ENCODE assay signal across 8 cellular contexts in the genomic region with DNA sequence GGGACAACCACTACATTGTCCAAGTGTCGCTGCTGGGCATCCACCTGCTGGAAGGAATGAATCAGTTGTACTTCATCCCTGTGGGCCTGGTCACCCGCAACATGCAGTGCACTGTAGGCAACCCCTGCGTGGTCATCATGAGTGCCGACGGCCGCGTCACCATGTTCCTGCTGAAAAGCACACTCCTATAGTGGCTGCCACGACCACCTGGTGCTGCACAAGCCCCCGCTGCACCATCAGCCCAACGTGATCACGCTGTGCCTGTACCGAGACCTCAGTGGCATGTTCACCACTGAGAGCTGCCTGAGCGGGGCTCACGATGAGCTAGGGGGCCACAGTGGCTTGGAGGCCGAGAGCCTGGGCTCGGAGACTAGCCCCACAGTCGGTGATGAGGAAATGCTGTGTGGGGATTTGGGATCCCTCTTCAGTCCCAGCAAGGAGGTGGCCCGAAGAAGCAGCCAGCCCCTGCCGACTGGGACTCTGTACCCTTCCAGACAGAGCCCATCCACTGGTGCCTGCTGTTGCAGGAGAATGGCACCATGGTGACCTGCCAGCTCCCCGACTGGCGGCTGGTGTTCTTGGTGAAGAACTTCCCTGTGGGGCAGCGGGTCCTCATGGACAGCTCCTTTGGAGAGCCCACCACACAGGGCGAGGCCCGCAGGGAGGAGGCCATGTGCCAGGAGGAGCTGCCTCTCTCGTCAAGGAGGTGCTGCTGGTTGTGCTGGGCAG. TPM values are rescaled to one million over a fixed set of nuclear protein-coding genes. Genes with fewer than 3 reads are reported as not detected.
"Had no signal": no experiment of that assay in that cellular context is flagged by ENCODE, and none has a peak within 500 bp of the region (broad histone marks: within the 10 kb centered on the region; RNA-seq: fewer than 3 reads in every experiment).

No MANE protein-coding gene starts in this region.

- H2AFZ ChIP-seq: GM23248 had no signal

- H3K9ac ChIP-seq: GM23248 had no signal

- H3K27ac ChIP-seq: GM23248 had no signal

- H3K9me3 ChIP-seq: HAP-1 had no signal

- ATAC-seq: HCT116 had no signal

- H3K4me1 ChIP-seq: HAP-1 had no signal

- DNase-seq: GM23248, GOT3, H7, HFFc6, IMR-90 had no signal

- H3K9me3 Mint-ChIP-seq: HFFc6 had no signal

- H3K36me3 ChIP-seq: HAP-1 had no signal

- H3K4me3 ChIP-seq: GM23248, HAP-1 had no signal

- H3K27ac Mint-ChIP-seq: HFFc6 had no signal

- H3K4me3 Mint-ChIP-seq: HFFc6 had no signal

RNA-seq across cellular contexts. Expression of gene SLC5A4, which starts 15.7 kb away (rescaled TPM):
- total RNA-seq: GM23248, H7, HFFc6, HT-29 had no signal
- polyA plus RNA-seq: GM23248 had no signal
